Comparison of ENCODE assay signal across 26 cellular contexts in the genomic region with DNA sequence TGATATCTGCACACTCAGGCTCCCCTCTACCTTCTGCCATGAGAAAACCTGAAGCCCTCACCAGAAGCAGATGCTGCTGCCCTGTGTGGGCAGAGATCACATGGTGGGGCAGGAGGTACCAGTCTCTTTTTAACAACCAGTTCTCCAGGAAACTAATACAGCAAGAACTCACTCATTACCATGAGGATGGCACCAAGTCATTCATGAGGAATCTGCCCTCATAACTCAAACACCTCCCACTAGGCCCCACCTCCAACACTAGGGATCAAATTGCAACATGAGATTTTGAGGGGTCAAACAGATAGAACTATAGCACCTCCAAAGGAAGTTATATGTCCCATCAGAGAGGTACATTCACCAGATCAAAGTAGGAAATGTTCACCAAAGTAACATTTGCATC.
DNase-seq lines count a peak whose midpoint lies in the region; ATAC-seq and TF ChIP-seq lines count a peak whose summit lies in the region.
"Had no signal": no experiment of that assay in that cellular context is flagged by ENCODE, and none has a peak within 500 bp of the region (broad histone marks: within the 10 kb centered on the region; RNA-seq: fewer than 3 reads in every experiment).

No MANE protein-coding gene starts in this region.

- ATAC-seq in GM18868 (IDR thresholded peaks at IDR 0.05; ENCODE audit: unreplicated experiment) = no peak
- ATAC-seq: heart left ventricle, pancreas, Right ventricle myocardium inferior, SK-N-SH treated with all-trans-retinoic acid at 6 μM for 48 hours had no signal

- TF ChIP-seq CTCF in foreskin fibroblast (IDR thresholded peaks at IDR 0.05; ENCODE audit: low read depth, low read length) (no peak), progenitor cell of endocrine pancreas (IDR thresholded peaks at IDR 0.05; ENCODE audit: unreplicated experiment) (no peak)

- peaks cover 3% of the 10 kb centered on the region for H3K27me3 Mint-ChIP-seq in progenitor cell of endocrine pancreas

- H3K36me3 Mint-ChIP-seq in progenitor cell of endocrine pancreas (ENCODE audit: insufficient read depth) = no peaks in the 10 kb centered on the region

- DNase-seq in EH (ENCODE audit: low read depth) (peak; percentile 18), M059J (ENCODE audit: low read depth) (peak; percentile 55), foreskin fibroblast (peak; percentile 11 to 41), progenitor cell of endocrine pancreas (ENCODE audit: low spot score, unreplicated experiment) (no peak), SW 1271 (lab: John Stamatoyannopoulos, UW) (no peak), NCI-H1092 treated with DMSO at 0.1 percent for 48 hours (lab: John Stamatoyannopoulos, UW) (no peak)
- DNase-seq: activated CD4-positive, alpha-beta T cell treated with anti-CD3 and anti-CD28 coated beads, Interleukin-2, amount 50 U/mL, for 48 hours; activated CD4-positive, CD25-positive, alpha-beta regulatory T cell treated with anti-CD3 and anti-CD28 coated beads, Interleukin-2, amount 50 U/mL, for 72 hours; activated naive CD4-positive, alpha-beta T cell; BE2C; CD8-positive, alpha-beta memory T cell; DMS 273 treated with DMSO at 0.1 percent for 48 hours; GM23248; heart left ventricle; IMR-90; NCI-H1048; NCI-H187; NK-92 treated with Interleukin-12 subunit alpha and Interleukin-12 subunit beta, amount 100 ng/mL, for 24 hours; pancreas; small intestine; stimulated activated naive CD4-positive, alpha-beta T cell had no signal

- H3K4me1 Mint-ChIP-seq in progenitor cell of endocrine pancreas (ENCODE audit: low read depth) = peaks cover 5% of the 10 kb centered on the region
- H3K4me1 Mint-ChIP-seq: CD8-positive, alpha-beta memory T cell; nephron had no signal

- peak overlapping the region; percentile 74 for H3K27ac Mint-ChIP-seq in progenitor cell of endocrine pancreas
- H3K27ac Mint-ChIP-seq: nephron had no signal

- H3K4me3 Mint-ChIP-seq in progenitor cell of endocrine pancreas (ENCODE audit: low read depth) = no peak overlapping the region
- H3K4me3 Mint-ChIP-seq: CD8-positive, alpha-beta memory T cell; central memory CD8-positive, alpha-beta T cell; nephron had no signal

- peaks cover 3% of the 10 kb centered on the region for H3K9me3 Mint-ChIP-seq in progenitor cell of endocrine pancreas (ENCODE audit: low read depth)
- H3K9me3 Mint-ChIP-seq: CD8-positive, alpha-beta memory T cell; central memory CD8-positive, alpha-beta T cell had no signal

- no peak overlapping the region for H3K4me3 ChIP-seq in foreskin fibroblast (ENCODE audit: low read depth in 1 of 2, low read length in 2 of 2)
- H3K4me3 ChIP-seq: GM23248, heart left ventricle, pancreas had no signal

Comparison
In these comparisons a context has a peak if more than half of its experiments do, and no peak if none do; other contexts are left out.
1. DNase-seq: peak in EH (single experiment), M059J (single experiment) and foreskin fibroblast (2 of 2); none in progenitor cell of endocrine pancreas (single experiment), SW 1271 (0 of 2) and NCI-H1092 treated with DMSO at 0.1 percent for 48 hours (single experiment).